In the genomic region with DNA sequence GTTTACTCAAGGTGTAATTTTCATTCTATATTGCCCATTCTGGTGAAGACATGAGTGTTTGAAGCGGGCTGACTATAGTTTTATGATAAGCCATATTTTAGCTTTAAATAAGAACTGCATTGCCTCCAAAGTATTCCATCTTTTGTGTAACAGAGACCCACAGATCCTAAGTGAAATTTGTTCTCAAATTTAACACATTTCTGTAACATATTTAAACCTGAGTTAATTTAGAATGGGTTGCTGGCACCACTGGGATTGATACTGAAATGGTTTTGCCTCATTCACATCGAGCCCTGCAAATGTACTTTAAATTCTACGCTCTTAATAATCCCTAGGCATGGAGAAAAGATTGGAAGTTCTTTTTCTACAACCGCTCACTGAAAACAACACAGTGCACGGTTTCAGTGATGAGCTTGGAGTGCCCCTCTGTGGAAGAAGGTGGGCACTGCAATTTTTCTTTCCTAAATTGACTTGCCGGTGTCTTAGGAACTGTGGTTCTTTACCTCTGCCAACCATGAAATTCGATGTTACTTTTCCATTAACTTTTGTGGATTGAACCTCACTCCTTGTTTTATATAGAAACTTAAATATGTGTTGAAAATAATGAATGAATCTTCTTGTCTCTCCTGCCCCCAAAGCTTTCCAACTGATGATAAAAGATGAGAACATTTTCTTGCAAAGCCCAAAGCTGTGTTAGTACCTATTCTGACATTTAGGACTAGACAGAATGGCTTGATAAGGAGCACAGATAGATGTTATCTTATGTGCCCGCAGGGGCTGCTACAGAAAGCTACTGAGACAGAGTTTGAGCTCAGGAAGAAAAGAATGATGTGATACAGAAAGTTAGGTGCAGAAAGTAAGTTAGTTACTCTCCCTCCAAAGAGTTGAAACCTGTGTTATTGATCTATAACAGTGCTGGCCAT, we compare ENCODE assay signal across 8 cellular contexts.
DNase-seq lines count a peak whose midpoint lies in the region; ATAC-seq and TF ChIP-seq lines count a peak whose summit lies in the region.

No MANE protein-coding gene starts in this region.

- H3K27me3 ChIP-seq in DND-41 (ENCODE audit: insufficient read depth, low read length, poor library complexity) (peaks cover 15% of the 10 kb centered on the region), Panc1 (ENCODE audit: control insufficient read depth, insufficient read depth, low read length) (peaks cover 38% of the 10 kb centered on the region), neuron (ENCODE audit: insufficient read depth, low read length) (no peaks in the 10 kb centered on the region), tibial artery (peaks cover 0 to 46% of the 10 kb centered on the region in 2 donors)

- no peaks in the 10 kb centered on the region for H3K36me3 Mint-ChIP-seq in activated T-helper 17 cell treated with anti-CD3 and anti-CD28 coated beads, Interleukin-2, amount 50 U/mL, for 72 hours (ENCODE audit: low read depth)

- no peaks in the 10 kb centered on the region for H4K20me1 ChIP-seq in DND-41 (ENCODE audit: insufficient read depth, low read length)

- H2AFZ ChIP-seq in DND-41 (ENCODE audit: low read depth, low read length): no peak overlapping the region
- H2AFZ ChIP-seq in neuron (ENCODE audit: low read depth, low read length): peak overlapping the region; percentile 97

- no peaks in the 10 kb centered on the region for H3K9me3 Mint-ChIP-seq in activated T-helper 17 cell treated with anti-CD3 and anti-CD28 coated beads, Interleukin-2, amount 50 U/mL, for 72 hours

- H3K79me2 ChIP-seq in DND-41 (ENCODE audit: insufficient read depth, low read length): no peaks in the 10 kb centered on the region

- H3K9ac ChIP-seq in DND-41 (ENCODE audit: low read depth, low read length): no peak overlapping the region

- POLR2A ChIA-PET in Panc1 (lab: Charles Lee): no interaction called here

- ATAC-seq in DND-41 (ENCODE audit: insufficient read depth, low read depth) (peak; percentile 84), GM21576 (IDR thresholded peaks at IDR 0.05; ENCODE audit: unreplicated experiment) (peak; percentile 68), Panc1 (peak; percentile 91)
- ATAC-seq in activated T-helper 17 cell treated with anti-CD3 and anti-CD28 coated beads, Interleukin-2, amount 50 U/mL, for 72 hours (replicated peaks): peak; percentile 78

- TF ChIP-seq CTCF in DND-41 (IDR thresholded peaks at IDR 0.05; ENCODE audit: borderline replicate concordance, extremely low read depth, low read length, poor library complexity, severe bottlenecking) (peak; percentile 90), Panc1 (IDR thresholded peaks at IDR 0.05) (peak; percentile 98), foreskin fibroblast (IDR thresholded peaks at IDR 0.05; ENCODE audit: low read depth, low read length) (peak; percentile 90), tibial artery (IDR thresholded peaks at IDR 0.05) (peak; percentile 74 to 85)

- peak overlapping the region; percentile 59 for H3K4me3 Mint-ChIP-seq in activated T-helper 17 cell treated with anti-CD3 and anti-CD28 coated beads, Interleukin-2, amount 50 U/mL, for 72 hours

- H3K27ac ChIP-seq in DND-41 (ENCODE audit: low read length) (no peak overlapping the region), Panc1 (ENCODE audit: low read length) (no peak overlapping the region), tibial artery (no peak overlapping the region)

- in situ Hi-C loops in Panc1 (cut with HindIII; ENCODE audit: low pct_unique_long_range_greater_than_20kb, low sequenced_read_pairs): no loop called here

- DNase-seq in DND-41 (peak; percentile 54), Panc1 (ENCODE audit: low read depth, low spot score) (peak; percentile 72), foreskin fibroblast (peak; percentile 44 to 82), tibial artery (peak; percentile 47 to 72)

- H3K4me2 ChIP-seq in DND-41 (ENCODE audit: insufficient read depth, low read length): no peak overlapping the region

- H3K4me1 ChIP-seq in DND-41 (ENCODE audit: insufficient read depth, low read length) (no peaks in the 10 kb centered on the region), Panc1 (ENCODE audit: control insufficient read depth, insufficient read depth, low read length) (peaks cover 10% of the 10 kb centered on the region; the same call in 1 of the 2 replicates), neuron (ENCODE audit: insufficient read depth, low read length) (peaks cover 9% of the 10 kb centered on the region), tibial artery (peaks cover 0 to 16% (median 13%) of the 10 kb centered on the region in 4 donors)

- no peak overlapping the region for H3K27ac Mint-ChIP-seq in activated T-helper 17 cell treated with anti-CD3 and anti-CD28 coated beads, Interleukin-2, amount 50 U/mL, for 72 hours

- H3K9me3 ChIP-seq in DND-41 (ENCODE audit: insufficient read depth, low read length, severe bottlenecking) (no peaks in the 10 kb centered on the region), Panc1 (ENCODE audit: control insufficient read depth, insufficient read depth, low read depth, low read length) (no peaks in the 10 kb centered on the region), neuron (ENCODE audit: low read length) (no peaks in the 10 kb centered on the region), tibial artery (no peaks in the 10 kb centered on the region)

- H3K4me1 Mint-ChIP-seq in activated T-helper 17 cell treated with anti-CD3 and anti-CD28 coated beads, Interleukin-2, amount 50 U/mL, for 72 hours: peaks cover 6% of the 10 kb centered on the region

- TF ChIP-seq RAD21 in Ishikawa (IDR thresholded peaks at IDR 0.05; ENCODE audit: low read depth): peak; percentile 99

- intact Hi-C loops in Panc1 (cut with micrococcal nuclease; ENCODE audit: unreplicated experiment): loop anchor here (1.0 to 10.0 kb wide), 6 partner anchors 61 to 1473 kb away; no protein-coding TSS in a partner anchor
- intact Hi-C loops in tibial artery (cut with DNase I; ENCODE audit: low total_unique reads): no loop called here

- no TSS peak for BruUV-seq in Panc1 (replicated peaks; lab: Mats Ljungman, UMichigan)

- CTCF ChIA-PET in Panc1 (lab: Charles Lee): interaction anchor here (0.5 to 1.8 kb wide), 5 partner anchors 9 to 1473 kb away, joined by 3 to 5 read pairs (median 4); no protein-coding TSS in a partner anchor

- H3K27me3 Mint-ChIP-seq in activated T-helper 17 cell treated with anti-CD3 and anti-CD28 coated beads, Interleukin-2, amount 50 U/mL, for 72 hours: peaks cover 32% of the 10 kb centered on the region

- H3K36me3 ChIP-seq in DND-41 (ENCODE audit: insufficient read depth, low read length): no peaks in the 10 kb centered on the region
- no peaks in the 10 kb centered on the region for H3K36me3 ChIP-seq in Panc1 (ENCODE audit: control insufficient read depth, insufficient read depth, low read length)
- no peaks in the 10 kb centered on the region for H3K36me3 ChIP-seq in neuron (ENCODE audit: insufficient read depth, low read length)
- H3K36me3 ChIP-seq in tibial artery: no peaks in the 10 kb centered on the region

- no peak for TF ChIP-seq EP300 in Ishikawa (IDR thresholded peaks at IDR 0.05; ENCODE audit: borderline replicate concordance)

- no peak overlapping the region for H3K4me3 ChIP-seq in DND-41 (ENCODE audit: low read depth in 1 of 2, low read length in 2 of 2)
- H3K4me3 ChIP-seq in Panc1 (ENCODE audit: low read depth in 2 of 2, low read length in 2 of 2): peak overlapping the region in 1 of 2 experiments; percentile 68; a peak in 2 of 4 replicates
- peak overlapping the region in 1 of 2 donors; percentile 52 for H3K4me3 ChIP-seq in foreskin fibroblast (ENCODE audit: low read depth in 1 of 2, low read length in 2 of 2)
- peak overlapping the region; percentile 71 for H3K4me3 ChIP-seq in neuron (ENCODE audit: low read length)
- peak overlapping the region in 1 of 2 donors; percentile 65 for H3K4me3 ChIP-seq in tibial artery

TF ChIP-seq in Ishikawa, 13 proteins besides CTCF, POLR2A, EP300 and RAD21 (continues in another document):
- no peak for TF ChIP-seq CREB1 (IDR thresholded peaks at IDR 0.05; ENCODE audit: low read depth)
- TF ChIP-seq NFIC (IDR thresholded peaks at IDR 0.05): no peak
- no peak for TF ChIP-seq TAF1 (IDR thresholded peaks at IDR 0.05; ENCODE audit: low read depth)
- TF ChIP-seq CEBPB (IDR thresholded peaks at IDR 0.05): no peak
- no peak for TF ChIP-seq EGR1 (IDR thresholded peaks at IDR 0.05)
- TF ChIP-seq YY1 (IDR thresholded peaks at IDR 0.05; ENCODE audit: low read depth): no peak
- TF ChIP-seq FOXM1 (IDR thresholded peaks at IDR 0.05; ENCODE audit: borderline replicate concordance, low read depth): no peak
- no peak for TF ChIP-seq TEAD4 (IDR thresholded peaks at IDR 0.05)
- TF ChIP-seq, protein P1, sequence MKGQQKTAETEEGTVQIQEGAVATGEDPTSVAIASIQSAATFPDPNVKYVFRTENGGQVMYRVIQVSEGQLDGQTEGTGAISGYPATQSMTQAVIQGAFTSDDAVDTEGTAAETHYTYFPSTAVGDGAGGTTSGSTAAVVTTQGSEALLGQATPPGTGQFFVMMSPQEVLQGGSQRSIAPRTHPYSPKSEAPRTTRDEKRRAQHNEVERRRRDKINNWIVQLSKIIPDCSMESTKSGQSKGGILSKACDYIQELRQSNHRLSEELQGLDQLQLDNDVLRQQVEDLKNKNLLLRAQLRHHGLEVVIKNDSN (IDR thresholded peaks at IDR 0.05): no peak
- no peak for TF ChIP-seq TCF12 (IDR thresholded peaks at IDR 0.05; ENCODE audit: low read depth)
- TF ChIP-seq ZBTB7A (IDR thresholded peaks at IDR 0.05; ENCODE audit: low read depth): no peak
